8 cellular contexts compared by ENCODE assay signal in the genomic region with DNA sequence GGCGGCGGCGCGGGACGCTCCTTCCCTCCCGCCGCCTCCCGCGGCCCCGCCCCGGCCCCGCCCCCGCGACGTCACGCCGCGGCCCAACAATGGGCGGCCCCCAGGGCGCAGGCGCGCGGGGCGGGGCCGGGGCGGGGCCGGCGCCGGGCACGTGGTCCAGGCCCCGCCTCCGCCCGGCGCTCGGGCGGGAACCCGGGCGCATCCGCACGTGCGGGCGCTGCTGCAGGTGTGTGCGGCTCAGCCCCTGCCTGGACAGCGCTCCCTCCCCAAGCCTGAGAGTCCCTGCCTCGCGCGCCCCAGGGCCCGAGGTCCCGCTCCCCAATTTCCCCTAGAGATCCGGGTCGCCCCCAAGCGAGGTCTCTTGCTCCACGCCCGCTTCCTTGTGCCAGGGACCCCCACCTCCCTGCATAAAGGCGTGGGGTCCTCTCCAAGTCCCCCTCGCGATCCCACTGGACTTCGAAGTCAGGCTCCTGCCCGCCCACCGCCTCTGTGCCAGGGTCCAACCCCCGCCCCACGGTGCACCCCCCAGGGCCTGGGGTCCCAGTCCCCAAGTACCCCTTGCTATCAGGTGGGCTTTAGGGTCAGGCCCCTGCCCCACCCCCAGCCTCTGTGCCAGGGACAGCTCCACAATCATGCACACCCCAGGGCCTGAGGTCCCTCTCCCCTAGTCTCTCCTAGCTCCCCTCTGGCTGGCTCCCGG. TPM values are rescaled to one million over a fixed set of nuclear protein-coding genes. Genes with fewer than 3 reads are reported as not detected.
DNase-seq lines count a peak whose midpoint lies in the region; ATAC-seq, FAIRE-seq and TF ChIP-seq lines count a peak whose summit lies in the region.

A gene (minus strand): TSS at position 6 of the 700 bp plus-strand sequence. CDS start 267 bp downstream, outside the sequence.

- peaks cover 9% of the 10 kb centered on the region; the same call in 1 of the 2 replicates for H3K79me1 ChIP-seq in H1 (ENCODE audit: low read depth, low read length)

- H2BK12ac ChIP-seq in H1 (ENCODE audit: low read depth, low read length) = peak within 1 kb of the TSS; percentile 33; the same call in 1 of the 2 replicates

- H2AK5ac ChIP-seq in H1 (ENCODE audit: low read depth, low read length) = no peak within 1 kb of the TSS

- H3K4me1 ChIP-seq in H1 (replicated peaks in 1 of 4; ENCODE audit: control insufficient read depth in 3 of 4, insufficient read depth in 4 of 4, low read length in 3 of 4) (peaks cover 0 to 10% (median 7%) of the 10 kb centered on the region in 4 experiments; a peak in 6 of 7 replicates), mesodermal cell (ENCODE audit: control insufficient read depth, insufficient read depth, low read length, poor library complexity, severe bottlenecking) (peaks cover 8% of the 10 kb centered on the region)

- POLR2A ChIA-PET in H1 (lab: Charles Lee; ENCODE audit: partially characterized antibody) = interaction anchor here (0.8 to 2.1 kb wide), 5 partner anchors 8 to 75 kb away, joined by 3 to 18 read pairs (median 4); a partner anchor contains a TSS

- TF ChIP-seq POLR2A in H1 (IDR thresholded peaks at IDR 0.05; ENCODE audit: control extremely low read depth in 1 of 2, low read depth in 2 of 2, low read length in 2 of 2) = no peak

- peak; percentile 63 for ATAC-seq in HG02763 (IDR thresholded peaks at IDR 0.05; ENCODE audit: unreplicated experiment)
- ATAC-seq in HG03469 (IDR thresholded peaks at IDR 0.05; ENCODE audit: unreplicated experiment) = no peak

- no peak within 1 kb of the TSS for H2BK5ac ChIP-seq in H1 (ENCODE audit: low read depth, low read length)

- H4K5ac ChIP-seq in H1 (ENCODE audit: insufficient read length, low read depth, low read length) = peak within 1 kb of the TSS; percentile 43

- H3K27me3 ChIP-seq in H1 (replicated peaks in 1 of 4; ENCODE audit: control insufficient read depth in 3 of 4, extremely low read depth in 1 of 4, insufficient read depth in 3 of 4, low read length in 3 of 4) = peaks cover 8 to 26% (median 14%) of the 10 kb centered on the region in 4 experiments

- no peak within 1 kb of the TSS for H3K14ac ChIP-seq in H1 (ENCODE audit: insufficient read length)

- no peak within 1 kb of the TSS for H2BK20ac ChIP-seq in H1 (ENCODE audit: low read length)

- WGBS in H1 (ENCODE audit: extremely low coverage in 1 of 2, insufficient coverage in 1 of 2, insufficient read length in 1 of 2, insufficient replicate concordance in 2 of 2, low coverage in 1 of 2, low lambda C conversion rate in 2 of 2, missing lambda C conversion rate in 1 of 2), 2 experiments = 72% methylated on average over 6 of the region's 63 CpGs; no CpG with 5 or more reads in 1 of the 2 experiments
- 19 to 24% methylated on average over 23 to 40 of the region's 63 CpGs for WGBS in mesodermal cell (ENCODE audit: insufficient coverage in 2 of 2), 2 experiments

- H3K4ac ChIP-seq in H1 (replicated peaks; ENCODE audit: insufficient read length, low read depth, low read length) = no peak within 1 kb of the TSS

- no peak for FAIRE-seq in H1 (lab: Jason Lieb, UNC)

- H3K56ac ChIP-seq in H1 (replicated peaks; ENCODE audit: insufficient read length, low read depth, low read length) = no peak within 1 kb of the TSS

- peaks cover 12 to 36% of the 10 kb centered on the region in 2 experiments for H3K79me2 ChIP-seq in H1 (ENCODE audit: control insufficient read depth in 1 of 2, insufficient read depth in 2 of 2, low read length in 2 of 2)

- H2AFZ ChIP-seq in H1 (ENCODE audit: low read length) = no peak within 1 kb of the TSS

- peak within 1 kb of the TSS; percentile 65 for H4K91ac ChIP-seq in H1 (replicated peaks; ENCODE audit: insufficient read length, low read length)

- TF ChIP-seq RAD21 in H1 (IDR thresholded peaks at IDR 0.05 in 1 of 2, conservative IDR thresholded peaks at IDR 0.05 in 1 of 2; ENCODE audit: low read depth in 2 of 2, low read length in 2 of 2) = no peak

- peak within 1 kb of the TSS; percentile 88 to 94 for H3K4me2 ChIP-seq in H1 (ENCODE audit: insufficient read depth in 1 of 2, low read depth in 2 of 2, low read length in 2 of 2)

- DNase-seq in EH (ENCODE audit: low read depth) (peak; percentile 76), NCI-H774 (lab: John Stamatoyannopoulos, UW) (peak; percentile 79), H1 (ENCODE audit: low read depth in 1 of 2, low spot score in 2 of 2) (peak in 1 of 2 experiments; percentile 79)
- DNase-seq in activated CD8-positive, alpha-beta memory T cell treated with anti-CD3 and anti-CD28 coated beads, Interleukin-2, amount 50 U/mL, for 24 hours (ENCODE audit: extremely low read depth) = peak; percentile 30
- DNase-seq in stimulated activated CD8-positive, alpha-beta memory T cell treated with anti-CD3 and anti-CD28 coated beads, Interleukin-15, amount 100 ng/mL, for 1 hour (ENCODE audit: low read depth) = peak; percentile 54

- H3K36me3 ChIP-seq in H1 (ENCODE audit: control insufficient read depth in 2 of 4, insufficient read depth in 4 of 4, low read length in 3 of 4) (no peaks in the 10 kb centered on the region; a peak in 1 of 8 replicates), mesodermal cell (ENCODE audit: control insufficient read depth, insufficient read depth, low read length) (peaks cover 25% of the 10 kb centered on the region)

- TF ChIP-seq EP300 in H1 (IDR thresholded peaks at IDR 0.05; ENCODE audit: borderline replicate concordance in 1 of 2, low read depth in 2 of 2, low read length in 2 of 2) = no peak

- H3K27ac ChIP-seq in H1 (ENCODE audit: low read depth, low read length) (peak within 1 kb of the TSS; percentile 91), mesodermal cell (ENCODE audit: low read depth, low read length, severe bottlenecking) (peak within 1 kb of the TSS; percentile 98)

- CTCF ChIA-PET in H1 (lab: Charles Lee; ENCODE audit: partially characterized antibody) = interaction anchor here (0.7 to 1.4 kb wide), 4 partner anchors 20 to 308 kb away, joined by 3 read pairs; no protein-coding TSS in a partner anchor

- peaks cover 15 to 16% of the 10 kb centered on the region in 2 experiments for H4K20me1 ChIP-seq in H1 (replicated peaks in 1 of 2; ENCODE audit: control insufficient read depth in 1 of 2, insufficient read depth in 2 of 2, low read length in 2 of 2)

- H3K9me3 ChIP-seq in H1 (ENCODE audit: insufficient read depth in 2 of 2, low read depth in 1 of 2, low read length in 1 of 2) = peaks cover 0 to 8% of the 10 kb centered on the region in 2 experiments; a peak in 2 of 4 replicates
- H3K9me3 ChIP-seq in mesodermal cell (ENCODE audit: control insufficient read depth, low read length) = no peaks in the 10 kb centered on the region

- H4K8ac ChIP-seq in H1 (ENCODE audit: extremely low read depth, insufficient read depth, low read length) = peak within 1 kb of the TSS; percentile 93

- H2BK120ac ChIP-seq in H1 (replicated peaks; ENCODE audit: low read depth, low read length) = no peak within 1 kb of the TSS

- peak within 1 kb of the TSS; percentile 68 to 99 (median 85) for H3K4me3 ChIP-seq in H1 (ENCODE audit: extremely low read depth in 1 of 4, insufficient read depth in 2 of 4, low read depth in 3 of 4, low read length in 4 of 4)
- H3K4me3 ChIP-seq in mesodermal cell (ENCODE audit: extremely low read depth, insufficient read depth, low read length, poor library complexity, severe bottlenecking) = peak within 1 kb of the TSS; percentile 76

- no peak within 1 kb of the TSS for H3K23ac ChIP-seq in H1 (ENCODE audit: insufficient read length)

- peaks cover 3% of the 10 kb centered on the region; the same call in 1 of the 2 replicates for H3K23me2 ChIP-seq in H1 (ENCODE audit: low read depth, low read length)

- no peak for TF ChIP-seq CTCF in H1 (IDR thresholded peaks at IDR 0.05; ENCODE audit: control extremely low read depth in 1 of 3, insufficient read depth in 1 of 3, low read depth in 1 of 3, low read length in 3 of 3)

- H2BK15ac ChIP-seq in H1 (ENCODE audit: low read length) = no peak within 1 kb of the TSS

- H3K18ac ChIP-seq in H1 (ENCODE audit: extremely low read depth, low read length) = peak within 1 kb of the TSS; percentile 48; the same call in 1 of the 2 replicates

- H3K9ac ChIP-seq in H1 (replicated peaks in 1 of 4; ENCODE audit: extremely low read depth in 1 of 4, low read depth in 3 of 4, low read length in 3 of 4) = peak within 1 kb of the TSS; percentile 35 to 98 (median 94); a peak in 6 of 7 replicates

TF ChIP-seq in H1, 55 proteins besides CTCF, POLR2A, EP300 and RAD21 (continues in another document):
- TF ChIP-seq, protein P1, sequence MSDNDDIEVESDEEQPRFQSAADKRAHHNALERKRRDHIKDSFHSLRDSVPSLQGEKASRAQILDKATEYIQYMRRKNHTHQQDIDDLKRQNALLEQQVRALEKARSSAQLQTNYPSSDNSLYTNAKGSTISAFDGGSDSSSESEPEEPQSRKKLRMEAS (IDR thresholded peaks at IDR 0.05) = peak; percentile 99
- TF ChIP-seq, protein P2, sequence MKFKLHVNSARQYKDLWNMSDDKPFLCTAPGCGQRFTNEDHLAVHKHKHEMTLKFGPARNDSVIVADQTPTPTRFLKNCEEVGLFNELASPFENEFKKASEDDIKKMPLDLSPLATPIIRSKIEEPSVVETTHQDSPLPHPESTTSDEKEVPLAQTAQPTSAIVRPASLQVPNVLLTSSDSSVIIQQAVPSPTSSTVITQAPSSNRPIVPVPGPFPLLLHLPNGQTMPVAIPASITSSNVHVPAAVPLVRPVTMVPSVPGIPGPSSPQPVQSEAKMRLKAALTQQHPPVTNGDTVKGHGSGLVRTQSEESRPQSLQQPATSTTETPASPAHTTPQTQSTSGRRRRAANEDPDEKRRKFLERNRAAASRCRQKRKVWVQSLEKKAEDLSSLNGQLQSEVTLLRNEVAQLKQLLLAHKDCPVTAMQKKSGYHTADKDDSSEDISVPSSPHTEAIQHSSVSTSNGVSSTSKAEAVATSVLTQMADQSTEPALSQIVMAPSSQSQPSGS (IDR thresholded peaks at IDR 0.05; ENCODE audit: low read length) = no peak
- 0 out of 2 replicates have a peak, but pooled peaks have one; percentile 71 for TF ChIP-seq SP4 (IDR thresholded peaks at IDR 0.05; ENCODE audit: low read length)
- no peak for TF ChIP-seq SRF (IDR thresholded peaks at IDR 0.05; ENCODE audit: low read depth, low read length)
- TF ChIP-seq CBX8 (IDR thresholded peaks at IDR 0.05; ENCODE audit: borderline replicate concordance, low read depth, low read length) = no peak
- no peak for TF ChIP-seq EZH2 (IDR thresholded peaks at IDR 0.05; ENCODE audit: low read depth, low read length, severe bottlenecking)
- TF ChIP-seq YY1 (IDR thresholded peaks at IDR 0.05; ENCODE audit: low read depth, low read length) = no peak

RNA-seq across cellular contexts. Expression of the gene that starts here (rescaled TPM):
- 78.8 and 83.4 TPM in 2 replicates for total RNA-seq in H1 (2021; fragmentation: NEBNext Ultra II Directional; extraction: Animal tissue kit (Norgen Biotek cat#: 25700))
- polyA plus RNA-seq in H1 (2011; rRNA removed) = 20.8 and 32.1 TPM in 2 replicates
- polyA plus RNA-seq in H1 (2011; cell fraction: cytosol; rRNA removed) = 26.0 TPM
- polyA plus RNA-seq in H1 (2011; cell fraction: nucleus; rRNA removed) = 30.2 TPM
- 18.2 to 26.2 TPM (median 24.6 TPM) in 4 replicates for polyA plus RNA-seq in H1 (2012, experiment 1 of 2)
- polyA plus RNA-seq in H1 (2012, experiment 2 of 2) = 15.1 TPM
- 41.2 TPM for polyA plus RNA-seq in H1 (2013, experiment 1 of 2)
- polyA plus RNA-seq in H1 (2013, experiment 2 of 2) = 41.1 TPM
- polyA minus RNA-seq in H1 (2011; rRNA and poly(A)+ RNA removed) = 3.1 and 6.7 TPM in 2 replicates
- 76.2 TPM for polyA minus RNA-seq in H1 (2011; cell fraction: cytosol; rRNA and poly(A)+ RNA removed)
- polyA minus RNA-seq in H1 (2011; cell fraction: nucleus; rRNA and poly(A)+ RNA removed) = 34.3 TPM
- polyA plus RNA-seq in mesodermal cell (2013, experiment 1 of 2) = 38.1 TPM
- 32.4 TPM for polyA plus RNA-seq in mesodermal cell (2013, experiment 2 of 2)
